In genomic region chr5:55485073-55485472, GRCh38 we compare ENCODE assay signal across 22 cellular contexts. TPM values are rescaled to one million over a fixed set of nuclear protein-coding genes. Genes with fewer than 3 reads are reported as not detected.
DNase-seq lines count a peak whose midpoint lies in the region; ATAC-seq and TF ChIP-seq lines count a peak whose summit lies in the region.
"Had no signal": no experiment of that assay in that cellular context is flagged by ENCODE, and none has a peak within 500 bp of the region (broad histone marks: within the 10 kb centered on the region; RNA-seq: fewer than 3 reads in every experiment).

No MANE protein-coding gene starts in this region.

- H3K36me3 ChIP-seq in GM23338 (ENCODE audit: insufficient read depth) (no peaks in the 10 kb centered on the region), NT2/D1 (ENCODE audit: insufficient read depth, insufficient read length, low read length) (no peaks in the 10 kb centered on the region), iPS-15b (ENCODE audit: control insufficient read depth, insufficient read depth, low read length) (no peaks in the 10 kb centered on the region), H7 (replicated peaks; ENCODE audit: control insufficient read depth, insufficient read depth, low read length) (no peaks in the 10 kb centered on the region; the same call in 1 of the 2 replicates)
- H3K36me3 ChIP-seq: MG63 had no signal

- peak overlapping the region; percentile 58 for H3K4me2 ChIP-seq in GM23338

- DNase-seq in GM23338 (ENCODE audit: low spot score) (peak; percentile 64), NT2/D1 (ENCODE audit: low read depth, low spot score) (peak; percentile 47), left lobe of liver (ENCODE audit: low spot score) (no peak), H7 (no peak), amniotic stem cell (lab: John Stamatoyannopoulos, UW) (no peak), NCI-H2081 (lab: John Stamatoyannopoulos, UW) (no peak)
- DNase-seq: Caco-2; CD4-positive, alpha-beta T cell; DMS153; GDM1; GM23248; Kasumi-1; MG63; NCI-H1048; NCI-H1436 treated with DMSO at 0.1 percent for 48 hours; NCI-H2029; NCI-H2171; NCI-H446; NK-92 treated with Interleukin-12 subunit alpha and Interleukin-12 subunit beta, amount 100 ng/mL, for 24 hours; SHP77 had no signal

- peaks cover 49% of the 10 kb centered on the region for H3K4me1 ChIP-seq in GM23338 (ENCODE audit: insufficient read depth)
- peaks cover 3% of the 10 kb centered on the region for H3K4me1 ChIP-seq in NT2/D1 (ENCODE audit: insufficient read depth, insufficient read length)
- peaks cover 17% of the 10 kb centered on the region for H3K4me1 ChIP-seq in iPS-15b (ENCODE audit: control insufficient read depth, insufficient read depth, low read length)
- H3K4me1 ChIP-seq: Caco-2 had no signal

- H3K27ac Mint-ChIP-seq in GM23338 = peak overlapping the region; percentile 98
- H3K27ac Mint-ChIP-seq: CD4-positive, alpha-beta T cell had no signal

- no peaks in the 10 kb centered on the region for H4K20me1 ChIP-seq in GM23338 (replicated peaks; ENCODE audit: insufficient read depth)

- H3K9ac ChIP-seq in NT2/D1 (ENCODE audit: insufficient read length, low read depth) (no peak overlapping the region), iPS-15b (ENCODE audit: low read depth, low read length) (no peak overlapping the region)
- H3K9ac ChIP-seq: GM23248 had no signal

- ATAC-seq in GM23338 = peak; percentile 74
- ATAC-seq in left lobe of liver = peak; percentile 60

- H3K27me3 Mint-ChIP-seq in GM23338 (ENCODE audit: insufficient read depth, low read depth, poor library complexity) = no peaks in the 10 kb centered on the region
- H3K27me3 Mint-ChIP-seq: CD4-positive, alpha-beta T cell had no signal

- H3K27me3 ChIP-seq in GM23338 (ENCODE audit: insufficient read depth) (no peaks in the 10 kb centered on the region), NT2/D1 (ENCODE audit: insufficient read depth, insufficient read length) (no peaks in the 10 kb centered on the region), iPS-15b (ENCODE audit: control insufficient read depth, insufficient read depth, low read length) (no peaks in the 10 kb centered on the region), H7 (ENCODE audit: control insufficient read depth, insufficient read depth, low read length) (no peaks in the 10 kb centered on the region)
- H3K27me3 ChIP-seq: MG63 had no signal

- no peak for TF ChIP-seq CTCF in GM23338 (conservative IDR thresholded peaks at IDR 0.05; ENCODE audit: low read depth in 2 of 2)

- H3K36me3 Mint-ChIP-seq in GM23338 (ENCODE audit: low read depth) = no peaks in the 10 kb centered on the region; the same call in 1 of the 3 replicates

- H3K9me2 ChIP-seq in GM23338 (ENCODE audit: insufficient read depth) = no peaks in the 10 kb centered on the region

- H3K9me3 ChIP-seq in NT2/D1 (ENCODE audit: insufficient read depth, low read length) (no peaks in the 10 kb centered on the region), iPS-15b (ENCODE audit: control insufficient read depth, insufficient read depth, low read length) (no peaks in the 10 kb centered on the region)
- H3K9me3 ChIP-seq: Caco-2, MG63 had no signal

- H3K4me3 ChIP-seq in GM23338 (peak overlapping the region; percentile 22), NT2/D1 (ENCODE audit: insufficient read length, low read depth) (no peak overlapping the region), iPS-15b (ENCODE audit: low read depth, low read length) (peak overlapping the region; percentile 9), H7 (ENCODE audit: insufficient read depth, low read depth, low read length) (no peak overlapping the region)
- H3K4me3 ChIP-seq: GM23248, MG63, SK-N-MC had no signal

- H3K9me3 Mint-ChIP-seq in GM23338 = no peaks in the 10 kb centered on the region; the same call in 2 of the 3 replicates
- H3K9me3 Mint-ChIP-seq: CD4-positive, alpha-beta T cell had no signal

- peak overlapping the region; percentile 89 for H3K27ac ChIP-seq in GM23338 (ENCODE audit: low read depth)
- H3K27ac ChIP-seq: GM23248, SK-N-MC had no signal

- H3K4me1 Mint-ChIP-seq in GM23338 = peaks cover 50% of the 10 kb centered on the region

- H3F3A ChIP-seq in GM23338 (replicated peaks; ENCODE audit: low read depth) = no peaks in the 10 kb centered on the region

- peak overlapping the region; percentile 64 for H3K4me3 Mint-ChIP-seq in GM23338
- H3K4me3 Mint-ChIP-seq: CD4-positive, alpha-beta T cell had no signal

- peaks cover 72% of the 10 kb centered on the region for H3K79me2 ChIP-seq in GM23338 (replicated peaks; ENCODE audit: insufficient read depth)

- H2AFZ ChIP-seq in GM23338 = no peak overlapping the region
- H2AFZ ChIP-seq: GM23248 had no signal

TF ChIP-seq in GM23338, 12 proteins besides CTCF, POLR2A, EP300 and RAD21:
- peak; percentile 91 for TF ChIP-seq NANOG (IDR thresholded peaks at IDR 0.05; ENCODE audit: borderline replicate concordance)
- no peak for TF ChIP-seq ZNF114 (CRISPR knock-in tag; IDR thresholded peaks at IDR 0.05)
TF ChIP-seq in GM23338: peak in this region for 1.

RNA-seq across cellular contexts. Expression of gene PLPP1, which starts 49.7 kb away (rescaled TPM):
- 92.0 and 97.1 TPM in 2 replicates for total RNA-seq in GM23338 (2014; rRNA removed; shearing (Covaris generic))
- 39.1 and 42.1 TPM in 2 replicates for polyA plus RNA-seq in GM23338 (2016; fragmentation: Nextera tagmentation; extraction: Ambion mirVana)
- total RNA-seq in left lobe of liver = 24.5 TPM
- 81.4 and 97.4 TPM in 2 replicates for total RNA-seq in H7 (2014; rRNA removed; shearing (Covaris generic))

Comparison
In these comparisons a context has a peak if more than half of its experiments do, and no peak if none do; other contexts are left out.
1. DNase-seq: peak in GM23338 (single experiment) and NT2/D1 (single experiment); none in left lobe of liver (single experiment), H7 (single experiment), amniotic stem cell (single experiment) and NCI-H2081 (0 of 2).
2. H3K4me3 ChIP-seq: peak in GM23338 (single experiment) and iPS-15b (single experiment); none in NT2/D1 (single experiment) and H7 (single experiment).